1 cellular context compared by ENCODE assay signal in genomic region chr5:168288349-168289245, GRCh38.
TF ChIP-seq lines count a peak whose summit lies in the region.

No MANE protein-coding gene starts in this region.

TF ChIP-seq in GM23338, 12 proteins besides CTCF, POLR2A, EP300 and RAD21:
- no peak for TF ChIP-seq ZNF462 (CRISPR knock-in tag; IDR thresholded peaks at IDR 0.05)
- TF ChIP-seq ZNF331 (CRISPR knock-in tag; IDR thresholded peaks at IDR 0.05; ENCODE audit: low read depth): no peak
- no peak for TF ChIP-seq EZH2 (IDR thresholded peaks at IDR 0.05; ENCODE audit: low read depth, unreplicated experiment)
- no peak for TF ChIP-seq NANOG (IDR thresholded peaks at IDR 0.05; ENCODE audit: borderline replicate concordance)
- no peak for TF ChIP-seq ZNF114 (CRISPR knock-in tag; IDR thresholded peaks at IDR 0.05)
- TF ChIP-seq REST (IDR thresholded peaks at IDR 0.05; ENCODE audit: unreplicated experiment): no peak
- no peak for TF ChIP-seq JUNB (IDR thresholded peaks at IDR 0.05; ENCODE audit: unreplicated experiment)
- TF ChIP-seq POLR2AphosphoS5 (IDR thresholded peaks at IDR 0.05; ENCODE audit: low read depth): no peak
- no peak for TF ChIP-seq CREB1 (CRISPR knock-in tag; IDR thresholded peaks at IDR 0.05; ENCODE audit: low read depth)
- no peak for TF ChIP-seq ETS1 (IDR thresholded peaks at IDR 0.05)
- TF ChIP-seq EZH2phosphoT487 (IDR thresholded peaks at IDR 0.05; ENCODE audit: unreplicated experiment): no peak
- no peak for TF ChIP-seq STAT1 (IDR thresholded peaks at IDR 0.05; ENCODE audit: unreplicated experiment)
